Comparison of ENCODE assay signal across 15 cellular contexts in the genomic region with DNA sequence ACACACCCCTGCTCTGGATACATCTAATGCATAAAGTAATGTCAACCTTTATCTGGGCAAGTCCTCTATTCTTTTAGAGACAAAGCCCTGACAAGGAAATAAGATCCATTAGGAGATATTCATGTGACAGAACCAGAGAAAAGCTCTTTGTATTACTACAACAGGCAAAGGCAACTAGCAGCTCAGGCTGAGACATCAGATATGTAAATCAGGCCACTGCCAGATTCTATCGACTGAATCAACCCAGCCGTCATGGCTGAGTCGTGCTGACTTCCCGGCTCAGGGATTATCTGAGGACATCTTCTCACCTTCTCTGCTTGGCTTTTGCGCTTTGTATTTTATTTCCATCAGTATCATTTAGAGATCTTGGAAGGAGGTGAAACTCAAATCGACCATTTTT.
DNase-seq lines count a peak whose midpoint lies in the region; ATAC-seq, FAIRE-seq and TF ChIP-seq lines count a peak whose summit lies in the region.
"Had no signal": no experiment of that assay in that cellular context is flagged by ENCODE, and none has a peak within 500 bp of the region (broad histone marks: within the 10 kb centered on the region; RNA-seq: fewer than 3 reads in every experiment).

No MANE protein-coding gene starts in this region.

- H3K23me2 ChIP-seq in H1 (ENCODE audit: low read depth, low read length), result no peaks in the 10 kb centered on the region

- no peaks in the 10 kb centered on the region for H4K20me1 ChIP-seq in IMR-90 (ENCODE audit: insufficient read depth, low read length)
- H4K20me1 ChIP-seq in H1 (replicated peaks in 1 of 2; ENCODE audit: control insufficient read depth in 1 of 2, insufficient read depth in 2 of 2, low read length in 2 of 2), result peaks cover 0 to 2% of the 10 kb centered on the region in 2 experiments
- no peaks in the 10 kb centered on the region for H4K20me1 ChIP-seq in smooth muscle cell (ENCODE audit: low read depth)

- H2AK5ac ChIP-seq in IMR-90 (ENCODE audit: low read depth, low read length) (no peak overlapping the region), H1 (ENCODE audit: low read depth, low read length) (no peak overlapping the region)

- dilution Hi-C loops in IMR-90 (cut with HindIII; ENCODE audit: low sequenced_read_pairs, unreplicated experiment), result no loop called here

- H3K9me3 ChIP-seq in IMR-90 (ENCODE audit: control insufficient read depth, insufficient read depth, low read length) (no peaks in the 10 kb centered on the region), H1 (ENCODE audit: insufficient read depth in 2 of 2, low read depth in 1 of 2, low read length in 1 of 2) (no peaks in the 10 kb centered on the region), SJCRH30 (replicated peaks) (no peaks in the 10 kb centered on the region), smooth muscle cell (replicated peaks; ENCODE audit: low read depth) (no peaks in the 10 kb centered on the region)
- H3K9me3 ChIP-seq: left lung, neutrophil had no signal

- H3K36me3 ChIP-seq in IMR-90 (ENCODE audit: control insufficient read depth, insufficient read depth, low read length) (no peaks in the 10 kb centered on the region), H1 (ENCODE audit: control insufficient read depth in 2 of 4, insufficient read depth in 4 of 4, low read length in 3 of 4) (no peaks in the 10 kb centered on the region), SJCRH30 (no peaks in the 10 kb centered on the region), smooth muscle cell (ENCODE audit: low read depth) (no peaks in the 10 kb centered on the region)
- H3K36me3 ChIP-seq: left lung, neutrophil had no signal

- TF ChIP-seq EP300 in H1 (IDR thresholded peaks at IDR 0.05; ENCODE audit: borderline replicate concordance in 1 of 2, low read depth in 2 of 2, low read length in 2 of 2), result no peak

- H3K4me3 ChIP-seq in IMR-90 (ENCODE audit: insufficient read depth, low read depth, low read length), result no peak overlapping the region
- H3K4me3 ChIP-seq in H1 (ENCODE audit: extremely low read depth in 1 of 4, insufficient read depth in 2 of 4, low read depth in 3 of 4, low read length in 4 of 4), result no peak overlapping the region
- H3K4me3 ChIP-seq in SJCRH30, result no peak overlapping the region
- no peak overlapping the region for H3K4me3 ChIP-seq in smooth muscle cell
- H3K4me3 ChIP-seq: GM12878, left lung had no signal

- peaks cover 17% of the 10 kb centered on the region for H3K27me3 Mint-ChIP-seq in chondrocyte (ENCODE audit: low read depth)
- no peaks in the 10 kb centered on the region for H3K27me3 Mint-ChIP-seq in activated naive CD8-positive, alpha-beta T cell treated with anti-CD3 and anti-CD28 coated beads, Interleukin-2, amount 50 U/mL, for 24 hours

- H3K14ac ChIP-seq in IMR-90 (replicated peaks; ENCODE audit: low read depth, low read length) (no peak overlapping the region), H1 (ENCODE audit: insufficient read length) (no peak overlapping the region)

- H2BK120ac ChIP-seq in IMR-90 (ENCODE audit: low read depth, low read length), result no peak overlapping the region
- no peak overlapping the region for H2BK120ac ChIP-seq in H1 (replicated peaks; ENCODE audit: low read depth, low read length)

- H3K79me2 ChIP-seq in H1 (ENCODE audit: control insufficient read depth in 1 of 2, insufficient read depth in 2 of 2, low read length in 2 of 2) (no peaks in the 10 kb centered on the region), smooth muscle cell (ENCODE audit: low read depth) (no peaks in the 10 kb centered on the region)

- H3K4me3 Mint-ChIP-seq in chondrocyte (ENCODE audit: unreplicated experiment), result no peak overlapping the region
- no peak overlapping the region for H3K4me3 Mint-ChIP-seq in activated naive CD8-positive, alpha-beta T cell treated with anti-CD3 and anti-CD28 coated beads, Interleukin-2, amount 50 U/mL, for 24 hours

- H4K91ac ChIP-seq in IMR-90 (ENCODE audit: insufficient read depth, low read depth, low read length) (no peak overlapping the region), H1 (replicated peaks; ENCODE audit: insufficient read length, low read length) (no peak overlapping the region)

- H4K8ac ChIP-seq in IMR-90 (ENCODE audit: low read depth in 2 of 2, low read length in 2 of 2) (no peak overlapping the region), H1 (ENCODE audit: extremely low read depth, insufficient read depth, low read length) (no peak overlapping the region)

- no peaks in the 10 kb centered on the region for H3K9me1 ChIP-seq in IMR-90 (ENCODE audit: insufficient read depth, low read length)

- POLR2A ChIA-PET in IMR-90 (lab: Charles Lee; ENCODE audit: unreplicated experiment) (interaction anchor here (0.6 kb wide), 1 partner anchor 278 kb away, joined by 4 read pairs; no protein-coding TSS in a partner anchor), H1 (lab: Charles Lee; ENCODE audit: partially characterized antibody) (no interaction called here)

- peaks cover 5% of the 10 kb centered on the region for H3K4me1 Mint-ChIP-seq in chondrocyte (ENCODE audit: low read depth)
- peaks cover 7% of the 10 kb centered on the region for H3K4me1 Mint-ChIP-seq in activated naive CD8-positive, alpha-beta T cell treated with anti-CD3 and anti-CD28 coated beads, Interleukin-2, amount 50 U/mL, for 24 hours

- no peak overlapping the region for H3K27ac Mint-ChIP-seq in chondrocyte (ENCODE audit: unreplicated experiment)
- H3K27ac Mint-ChIP-seq in activated naive CD8-positive, alpha-beta T cell treated with anti-CD3 and anti-CD28 coated beads, Interleukin-2, amount 50 U/mL, for 24 hours, result no peak overlapping the region
- H3K27ac Mint-ChIP-seq: activated naive CD4-positive, alpha-beta T cell treated with anti-CD3 and anti-CD28 coated beads, Interleukin-2, amount 50 U/mL, for 72 hours had no signal

- H3K4me1 ChIP-seq in IMR-90 (ENCODE audit: control insufficient read depth, insufficient read depth, low read length) (no peaks in the 10 kb centered on the region), H1 (replicated peaks in 1 of 4; ENCODE audit: control insufficient read depth in 3 of 4, insufficient read depth in 4 of 4, low read length in 3 of 4) (no peaks in the 10 kb centered on the region), SJCRH30 (no peaks in the 10 kb centered on the region), smooth muscle cell (ENCODE audit: low read depth) (no peaks in the 10 kb centered on the region)
- H3K4me1 ChIP-seq: left lung had no signal

- H2BK5ac ChIP-seq in IMR-90 (ENCODE audit: low read depth, low read length, poor library complexity, severe bottlenecking) (no peak overlapping the region), H1 (ENCODE audit: low read depth, low read length) (no peak overlapping the region)

- H3K79me1 ChIP-seq in IMR-90 (ENCODE audit: low read depth in 1 of 2, low read length in 2 of 2) (no peaks in the 10 kb centered on the region), H1 (ENCODE audit: low read depth, low read length) (no peaks in the 10 kb centered on the region)

- H3K18ac ChIP-seq in IMR-90 (ENCODE audit: low read depth, low read length) (no peak overlapping the region), H1 (ENCODE audit: extremely low read depth, low read length) (no peak overlapping the region)

- H2BK20ac ChIP-seq in IMR-90 (ENCODE audit: low read depth, low read length) (no peak overlapping the region), H1 (ENCODE audit: low read length) (no peak overlapping the region)

- no peak overlapping the region for H3K23ac ChIP-seq in IMR-90 (ENCODE audit: low read depth, low read length)
- no peak overlapping the region for H3K23ac ChIP-seq in H1 (ENCODE audit: insufficient read length)

- H3K9ac ChIP-seq in IMR-90 (ENCODE audit: low read depth, low read length) (no peak overlapping the region), H1 (replicated peaks in 1 of 4; ENCODE audit: extremely low read depth in 1 of 4, low read depth in 3 of 4, low read length in 3 of 4) (no peak overlapping the region), smooth muscle cell (ENCODE audit: low read depth) (no peak overlapping the region)

- no peaks in the 10 kb centered on the region for H3K9me3 Mint-ChIP-seq in chondrocyte (ENCODE audit: low read depth)
- H3K9me3 Mint-ChIP-seq in activated naive CD8-positive, alpha-beta T cell treated with anti-CD3 and anti-CD28 coated beads, Interleukin-2, amount 50 U/mL, for 24 hours, result no peaks in the 10 kb centered on the region
- H3K9me3 Mint-ChIP-seq: activated naive CD4-positive, alpha-beta T cell treated with anti-CD3 and anti-CD28 coated beads, Interleukin-2, amount 50 U/mL, for 72 hours had no signal

- intact Hi-C loops in IMR-90 (cut with micrococcal nuclease), result no loop called here

- no peak overlapping the region for H3K4ac ChIP-seq in IMR-90 (ENCODE audit: low read depth, low read length)
- H3K4ac ChIP-seq in H1 (replicated peaks; ENCODE audit: insufficient read length, low read depth, low read length), result no peak overlapping the region

- WGBS in IMR-90 (ENCODE audit: extremely low coverage in 2 of 2, insufficient read length in 1 of 2), 2 experiments, result no CpG with 5 or more reads among the region's 6 CpGs
- 65% methylated on average over 6 of the region's 6 CpGs; no CpG with 5 or more reads in 1 of the 2 experiments for WGBS in H1 (ENCODE audit: extremely low coverage in 1 of 2, insufficient coverage in 1 of 2, insufficient read length in 1 of 2, insufficient replicate concordance in 2 of 2, low coverage in 1 of 2, low lambda C conversion rate in 2 of 2, missing lambda C conversion rate in 1 of 2), 2 experiments
- 25% methylated on average over 6 of the region's 6 CpGs for WGBS in smooth muscle cell (ENCODE audit: low lambda C conversion rate)

- H3K36me3 Mint-ChIP-seq in chondrocyte (ENCODE audit: low read depth), result no peaks in the 10 kb centered on the region
- H3K36me3 Mint-ChIP-seq in activated naive CD8-positive, alpha-beta T cell treated with anti-CD3 and anti-CD28 coated beads, Interleukin-2, amount 50 U/mL, for 24 hours (ENCODE audit: low read depth), result peaks cover 3% of the 10 kb centered on the region

- BruUV-seq in IMR-90 (replicated peaks; lab: Mats Ljungman, UMichigan), result no TSS peak

- no peaks in the 10 kb centered on the region for H3F3A ChIP-seq in smooth muscle cell (ENCODE audit: low read depth)

- H2AFZ ChIP-seq in IMR-90 (replicated peaks; ENCODE audit: low read length, poor library complexity) (no peak overlapping the region), H1 (ENCODE audit: low read length) (no peak overlapping the region), smooth muscle cell (ENCODE audit: low read depth) (no peak overlapping the region)

- CTCF ChIA-PET in IMR-90 (lab: Yijun Ruan, JAX), result no interaction called here
- CTCF ChIA-PET in H1 (lab: Charles Lee; ENCODE audit: partially characterized antibody), result interaction anchor here (0.6 to 2.2 kb wide), 4 partner anchors 29 to 1483 kb away, joined by 3 to 8 read pairs (median 3); no protein-coding TSS in a partner anchor

- no peaks in the 10 kb centered on the region for H3K27me3 ChIP-seq in IMR-90 (ENCODE audit: control insufficient read depth, insufficient read depth, low read length)
- H3K27me3 ChIP-seq in H1 (replicated peaks in 1 of 4; ENCODE audit: control insufficient read depth in 3 of 4, extremely low read depth in 1 of 4, insufficient read depth in 3 of 4, low read length in 3 of 4), result no peaks in the 10 kb centered on the region
- no peaks in the 10 kb centered on the region for H3K27me3 ChIP-seq in SJCRH30
- H3K27me3 ChIP-seq in smooth muscle cell (ENCODE audit: low read depth), result no peaks in the 10 kb centered on the region
- H3K27me3 ChIP-seq: left lung, neutrophil had no signal

- TF ChIP-seq RAD21 in IMR-90 (IDR thresholded peaks at IDR 0.05; ENCODE audit: low read length) (no peak), H1 (IDR thresholded peaks at IDR 0.05 in 1 of 2, conservative IDR thresholded peaks at IDR 0.05 in 1 of 2; ENCODE audit: low read depth in 2 of 2, low read length in 2 of 2) (no peak)

- H4K5ac ChIP-seq in IMR-90 (ENCODE audit: low read depth, low read length), result no peak overlapping the region
- H4K5ac ChIP-seq in H1 (ENCODE audit: insufficient read length, low read depth, low read length), result no peak overlapping the region

- H2BK15ac ChIP-seq in IMR-90 (ENCODE audit: low read depth, low read length) (no peak overlapping the region), H1 (ENCODE audit: low read length) (no peak overlapping the region)

- no peak overlapping the region for H2BK12ac ChIP-seq in H1 (ENCODE audit: low read depth, low read length)

- H3K27ac ChIP-seq in IMR-90 (ENCODE audit: insufficient read depth, low read length), result no peak overlapping the region
- H3K27ac ChIP-seq in H1 (ENCODE audit: low read depth, low read length), result no peak overlapping the region
- H3K27ac ChIP-seq in SJCRH30, result no peak overlapping the region
- H3K27ac ChIP-seq in smooth muscle cell (ENCODE audit: low read depth), result no peak overlapping the region
- H3K27ac ChIP-seq: left lung, neutrophil had no signal

- no peak for TF ChIP-seq CTCF in IMR-90 (conservative IDR thresholded peaks at IDR 0.05; ENCODE audit: low read depth, low read length)
- TF ChIP-seq CTCF in H1 (IDR thresholded peaks at IDR 0.05; ENCODE audit: control extremely low read depth in 1 of 3, insufficient read depth in 1 of 3, low read depth in 1 of 3, low read length in 3 of 3), result no peak
- TF ChIP-seq CTCF in chondrocyte (IDR thresholded peaks at IDR 0.05), result no peak
- TF ChIP-seq CTCF in smooth muscle cell (IDR thresholded peaks at IDR 0.05; ENCODE audit: borderline replicate concordance, insufficient read depth, poor library complexity, severe bottlenecking), result no peak

- peak; percentile 94 for FAIRE-seq in H1 (lab: Jason Lieb, UNC)
- FAIRE-seq: GM12878 had no signal

- in situ Hi-C loops in IMR-90 (cut with MboI; ENCODE audit: low sequenced_read_pairs), result no loop called here

- ATAC-seq in IMR-90 (ENCODE audit: low read depth), result no peak
- ATAC-seq in activated naive CD8-positive, alpha-beta T cell treated with anti-CD3 and anti-CD28 coated beads, Interleukin-2, amount 50 U/mL, for 24 hours, result no peak
- ATAC-seq: activated naive CD4-positive, alpha-beta T cell treated with anti-CD3 and anti-CD28 coated beads, Interleukin-2, amount 50 U/mL, for 72 hours; GM12878; left lung; Right ventricle myocardium inferior had no signal

- TF ChIP-seq POLR2A in IMR-90 (IDR thresholded peaks at IDR 0.05; ENCODE audit: low read depth, low read length) (no peak), H1 (IDR thresholded peaks at IDR 0.05; ENCODE audit: control extremely low read depth in 1 of 2, low read depth in 2 of 2, low read length in 2 of 2) (no peak)

- H2AK9ac ChIP-seq in IMR-90 (replicated peaks; ENCODE audit: low read depth, low read length, poor library complexity), result no peak overlapping the region

- peak; percentile 22 for DNase-seq in A172 (ENCODE audit: low spot score)
- peak; percentile 15 for DNase-seq in IMR-90
- peak in 1 of 2 experiments; percentile 15 for DNase-seq in H1 (ENCODE audit: low read depth in 1 of 2, low spot score in 2 of 2)
- DNase-seq in left kidney (ENCODE audit: low read depth, low spot score), result peak; percentile 5
- no peak for DNase-seq in chondrocyte (ENCODE audit: low spot score)
- no peak for DNase-seq in SJCRH30
- no peak for DNase-seq in smooth muscle cell (lab: John Stamatoyannopoulos, UW; ENCODE audit: unreplicated experiment)
- no peak for DNase-seq in activated naive CD8-positive, alpha-beta T cell treated with anti-CD3 and anti-CD28 coated beads, Interleukin-2, amount 50 U/mL, for 24 hours
- DNase-seq: DMS153, left lung, NCI-H524 treated with DMSO at 0.1 percent for 48 hours had no signal

- H3K4me2 ChIP-seq in IMR-90 (ENCODE audit: low read depth, low read length), result no peak overlapping the region
- no peak overlapping the region for H3K4me2 ChIP-seq in H1 (ENCODE audit: insufficient read depth in 1 of 2, low read depth in 2 of 2, low read length in 2 of 2)
- H3K4me2 ChIP-seq in smooth muscle cell, result no peak overlapping the region

- H3K56ac ChIP-seq in IMR-90 (ENCODE audit: extremely low read depth, insufficient read depth, low read length), result no peak overlapping the region
- H3K56ac ChIP-seq in H1 (replicated peaks; ENCODE audit: insufficient read length, low read depth, low read length), result no peak overlapping the region

Comparison
In these comparisons a context has a peak if more than half of its experiments do, and no peak if none do; other contexts are left out.
1. DNase-seq: peak in A172 (single experiment), IMR-90 (single experiment) and left kidney (single experiment); none in chondrocyte (single experiment), SJCRH30 (0 of 2), smooth muscle cell (single experiment) and activated naive CD8-positive, alpha-beta T cell treated with anti-CD3 and anti-CD28 coated beads, Interleukin-2, amount 50 U/mL, for 24 hours (single experiment).